Comparison of ENCODE assay signal across 32 cellular contexts in genomic region chr2:16302431-16302830, GRCh38.
"Had no signal": no experiment of that assay in that cellular context is flagged by ENCODE, and none has a peak within 500 bp of the region (broad histone marks: within the 10 kb centered on the region; RNA-seq: fewer than 3 reads in every experiment).

No MANE protein-coding gene starts in this region.

- H3K9me3 ChIP-seq: adrenal gland, body of pancreas had no signal

- H3K4me3 Mint-ChIP-seq: activated B cell treated with CpG ODN at 0.5 μM for 24 hours; activated CD4-positive, alpha-beta memory T cell treated with anti-CD3 and anti-CD28 coated beads for 36 hours; activated CD8-positive, alpha-beta T cell treated with anti-CD3 and anti-CD28 coated beads for 36 hours; activated T-cell treated with anti-CD3 and anti-CD28 coated beads, Interleukin-2, amount 50 U/mL, for 4 hours; activated T-helper 17 cell treated with anti-CD3 and anti-CD28 coated beads, Interleukin-2, amount 50 U/mL, for 72 hours had no signal

- H3K4me3 ChIP-seq: body of pancreas had no signal

- ATAC-seq: activated CD8-positive, alpha-beta T cell treated with anti-CD3 and anti-CD28 coated beads for 36 hours; activated naive CD4-positive, alpha-beta T cell treated with anti-CD3 and anti-CD28 coated beads, Interleukin-2, amount 50 U/mL, for 72 hours; activated T-cell treated with anti-CD3 and anti-CD28 coated beads, Interleukin-2, amount 50 U/mL, for 4 hours; activated T-cell treated with anti-CD3 and anti-CD28 coated beads, Interleukin-2, amount 50 U/mL, for 72 hours; activated T-helper 17 cell treated with anti-CD3 and anti-CD28 coated beads, Interleukin-2, amount 50 U/mL, for 72 hours; body of pancreas had no signal

- H3K27ac ChIP-seq: adrenal gland, body of pancreas, brain microvascular endothelial cell, breast epithelium, VCaP had no signal

- H3K36me3 Mint-ChIP-seq: activated CD4-positive, alpha-beta memory T cell treated with anti-CD3 and anti-CD28 coated beads for 36 hours; activated naive CD4-positive, alpha-beta T cell treated with anti-CD3 and anti-CD28 coated beads, Interleukin-2, amount 50 U/mL, for 72 hours; activated naive CD8-positive, alpha-beta T cell treated with anti-CD3 and anti-CD28 coated beads for 36 hours had no signal

- H3K4me1 ChIP-seq: adrenal gland, body of pancreas, breast epithelium had no signal

- H3K27ac Mint-ChIP-seq: activated B cell treated with CpG ODN at 0.5 μM for 24 hours; activated CD4-positive, alpha-beta memory T cell treated with anti-CD3 and anti-CD28 coated beads for 36 hours; activated CD4-positive, alpha-beta T cell treated with anti-CD3 and anti-CD28 coated beads, Interleukin-2, amount 10 ng/mL, durations not matched to agents 24 days and 14 days; activated CD8-positive, alpha-beta T cell treated with anti-CD3 and anti-CD28 coated beads for 36 hours; activated naive CD4-positive, alpha-beta T cell treated with anti-CD3 and anti-CD28 coated beads for 36 hours; activated naive CD4-positive, alpha-beta T cell treated with anti-CD3 and anti-CD28 coated beads, Interleukin-2, amount 50 U/mL, for 72 hours; activated naive CD8-positive, alpha-beta T cell treated with anti-CD3 and anti-CD28 coated beads for 36 hours; activated T-cell treated with anti-CD3 and anti-CD28 coated beads, Interleukin-2, amount 50 U/mL, for 72 hours; activated T-helper 1 cell treated with anti-CD3 and anti-CD28 coated beads, Interleukin-12 subunit alpha, Interleukin-12 subunit beta, Interleukin-2, Interleukin-4 antibody, amounts not matched to agents 30 ng/mL and 10 ng/mL and 1 ng/mL, durations not matched to agents 14 hours and 24 hours and 36 hours; activated T-helper 17 cell treated with anti-CD3 and anti-CD28 coated beads, Interleukin-2, amount 50 U/mL, for 72 hours; T-helper 2 cell treated with Interferon-gamma antibody and Interleukin-4, amounts not matched to agents 5 μg/mL and 100 μg/mL, for 36 hours had no signal

- DNase-seq: activated B cell treated with CpG ODN at 0.5 μM for 24 hours; activated CD4-positive, alpha-beta memory T cell treated with anti-CD3 and anti-CD28 coated beads for 36 hours; activated CD4-positive, alpha-beta T cell treated with anti-CD3 and anti-CD28 coated beads for 4 hours; activated CD4-positive, alpha-beta T cell treated with anti-CD3 and anti-CD28 coated beads, Interleukin-2, amount 10 ng/mL, durations not matched to agents 24 days and 14 days; activated CD4-positive, alpha-beta T cell treated with anti-CD3 and anti-CD28 coated beads, Interleukin-2, amount 50 U/mL, for 1 hour; activated CD4-positive, alpha-beta T cell treated with anti-CD3 and anti-CD28 coated beads, Interleukin-2, amount 50 U/mL, for 4 hours; activated CD4-positive, CD25-positive, alpha-beta regulatory T cell treated with anti-CD3 and anti-CD28 coated beads, Interleukin-2, amount 50 U/mL, for 72 hours; activated CD8-positive, alpha-beta memory T cell treated with anti-CD3 and anti-CD28 coated beads, Interleukin-2, amount 50 U/mL, for 4 hours; activated CD8-positive, alpha-beta T cell treated with anti-CD3 and anti-CD28 coated beads for 36 hours; activated effector memory CD4-positive, alpha-beta T cell treated with anti-CD3 and anti-CD28 coated beads, Interleukin-2, amount 50 U/mL, for 16 hours; activated gamma-delta T cell treated with Interleukin-2 at 50 U/mL for 16 hours; activated naive CD4-positive, alpha-beta T cell; activated naive CD4-positive, alpha-beta T cell treated with anti-CD3 and anti-CD28 coated beads, Interleukin-2, amount 50 U/mL, for 16 hours; activated naive CD8-positive, alpha-beta T cell treated with anti-CD3 and anti-CD28 coated beads for 36 hours; activated T-cell treated with anti-CD3 and anti-CD28 coated beads for 4 hours; activated T-cell treated with anti-CD3 and anti-CD28 coated beads, Interleukin-2, amount 50 U/mL, for 1 hour; activated T-cell treated with anti-CD3 and anti-CD28 coated beads, Interleukin-2, amount 50 U/mL, for 4 hours; activated T-cell treated with anti-CD3 and anti-CD28 coated beads, Interleukin-2, amount 50 U/mL, for 72 hours; adrenal gland; amniotic stem cell; aorta; body of pancreas; brain microvascular endothelial cell; central memory CD4-positive, alpha-beta T cell; T-helper 9 cell had no signal

- H3K27me3 ChIP-seq: adrenal gland, body of pancreas, brain microvascular endothelial cell had no signal

- H3K9me3 Mint-ChIP-seq: activated CD4-positive, alpha-beta T cell treated with anti-CD3 and anti-CD28 coated beads, Interleukin-2, amount 10 ng/mL, durations not matched to agents 24 days and 14 days; activated naive CD4-positive, alpha-beta T cell treated with anti-CD3 and anti-CD28 coated beads for 36 hours; activated naive CD4-positive, alpha-beta T cell treated with anti-CD3 and anti-CD28 coated beads, Interleukin-2, amount 50 U/mL, for 72 hours; activated T-cell treated with anti-CD3 and anti-CD28 coated beads, Interleukin-2, amount 50 U/mL, for 4 hours; activated T-helper 1 cell treated with anti-CD3 and anti-CD28 coated beads, Interleukin-12 subunit alpha, Interleukin-12 subunit beta, Interleukin-2, Interleukin-4 antibody, amounts not matched to agents 30 ng/mL and 10 ng/mL and 1 ng/mL, durations not matched to agents 14 hours and 24 hours and 36 hours; activated T-helper 17 cell treated with anti-CD3 and anti-CD28 coated beads, Interleukin-2, amount 50 U/mL, for 72 hours; T-helper 2 cell treated with Interferon-gamma antibody and Interleukin-4, amounts not matched to agents 5 μg/mL and 100 μg/mL, for 36 hours had no signal

- H3K36me3 ChIP-seq: adrenal gland, brain microvascular endothelial cell, breast epithelium had no signal
